20 cellular contexts compared by ENCODE assay signal in the genomic region with DNA sequence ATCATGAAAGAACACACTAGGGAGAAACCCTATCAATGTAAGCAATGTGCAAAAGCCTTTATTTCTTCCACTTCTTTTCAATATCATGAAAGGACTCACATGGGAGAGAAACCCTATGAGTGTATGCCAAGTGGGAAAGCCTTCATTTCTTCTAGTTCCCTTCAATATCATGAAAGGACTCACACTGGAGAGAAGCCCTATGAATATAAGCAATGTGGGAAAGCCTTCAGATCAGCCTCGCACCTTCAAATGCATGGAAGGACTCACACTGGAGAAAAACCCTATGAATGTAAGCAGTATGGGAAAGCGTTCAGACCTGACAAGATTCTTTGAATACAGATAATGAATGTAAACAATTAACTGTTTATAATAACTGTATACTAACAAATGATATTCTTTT. TPM values are rescaled to one million over a fixed set of nuclear protein-coding genes. Genes with fewer than 3 reads are reported as not detected.
DNase-seq lines count a peak whose midpoint lies in the region; ATAC-seq and TF ChIP-seq lines count a peak whose summit lies in the region.
"Had no signal": no experiment of that assay in that cellular context is flagged by ENCODE, and none has a peak within 500 bp of the region (broad histone marks: within the 10 kb centered on the region; RNA-seq: fewer than 3 reads in every experiment).

No MANE protein-coding gene starts in this region.

- H3K9me3 Mint-ChIP-seq in CD8-positive, alpha-beta T cell: peaks cover 40% of the 10 kb centered on the region

- peak overlapping the region; percentile 21 for H3K4me3 ChIP-seq in CD8-positive, alpha-beta T cell (ENCODE audit: low read depth, low read length)
- H3K4me3 ChIP-seq in adipocyte (ENCODE audit: low read length) (peak overlapping the region; percentile 62), hepatocyte (peak overlapping the region; percentile 8), Peyer's patch (no peak overlapping the region), right atrium auricular region (no peak overlapping the region)
- H3K4me3 ChIP-seq: GM12878, GM23338, HAP-1 had no signal

- intact Hi-C loops in CD8-positive, alpha-beta T cell (cut with DNase I, micrococcal nuclease): no loop called here

- no peaks in the 10 kb centered on the region for H3K4me1 ChIP-seq in CD8-positive, alpha-beta T cell (ENCODE audit: insufficient read depth, low read length)
- H3K4me1 ChIP-seq in adipocyte (ENCODE audit: control insufficient read depth, insufficient read depth, low read length) (no peaks in the 10 kb centered on the region), hepatocyte (ENCODE audit: insufficient read depth) (no peaks in the 10 kb centered on the region), Peyer's patch (peaks cover 0 to 5% (median 0%) of the 10 kb centered on the region in 4 donors), right atrium auricular region (no peaks in the 10 kb centered on the region)
- H3K4me1 ChIP-seq: HAP-1 had no signal

- H3K27ac Mint-ChIP-seq in CD8-positive, alpha-beta T cell: no peak overlapping the region
- H3K27ac Mint-ChIP-seq: GM23338 had no signal

- no peak for TF ChIP-seq POLR2A in Peyer's patch (IDR thresholded peaks at IDR 0.05)

- no peak overlapping the region for H3K27ac ChIP-seq in CD8-positive, alpha-beta T cell (ENCODE audit: low read depth, low read length)
- H3K27ac ChIP-seq in hepatocyte (no peak overlapping the region), Peyer's patch (no peak overlapping the region), right atrium auricular region (no peak overlapping the region)

- H3K79me2 ChIP-seq in hepatocyte: no peaks in the 10 kb centered on the region

- H4K20me1 ChIP-seq in hepatocyte (ENCODE audit: insufficient read depth, poor library complexity, severe bottlenecking): no peaks in the 10 kb centered on the region

- ATAC-seq in CD8-positive, alpha-beta T cell: no peak
- ATAC-seq: GM12878, GM23338, Panc1 had no signal

- H3K9me2 ChIP-seq in hepatocyte (replicated peaks; ENCODE audit: insufficient read depth): no peaks in the 10 kb centered on the region

- no peaks in the 10 kb centered on the region for H3K27me3 Mint-ChIP-seq in CD8-positive, alpha-beta T cell (ENCODE audit: low read depth)

- H3K36me3 ChIP-seq in CD8-positive, alpha-beta T cell (ENCODE audit: insufficient read depth, low read length): peaks cover 34% of the 10 kb centered on the region
- peaks cover 64% of the 10 kb centered on the region for H3K36me3 ChIP-seq in adipocyte (ENCODE audit: control insufficient read depth, insufficient read depth, low read length, severe bottlenecking)
- peaks cover 24% of the 10 kb centered on the region for H3K36me3 ChIP-seq in hepatocyte (replicated peaks; ENCODE audit: insufficient read depth, low read depth)
- H3K36me3 ChIP-seq in Peyer's patch: peaks cover 0 to 59% (median 18%) of the 10 kb centered on the region in 3 donors
- H3K36me3 ChIP-seq in right atrium auricular region: peaks cover 40% of the 10 kb centered on the region

- no peak overlapping the region for H2AFZ ChIP-seq in hepatocyte
- H2AFZ ChIP-seq: GM23338 had no signal

- no peaks in the 10 kb centered on the region for H3K27me3 ChIP-seq in CD8-positive, alpha-beta T cell (ENCODE audit: insufficient read depth, low read length)
- no peaks in the 10 kb centered on the region for H3K27me3 ChIP-seq in adipocyte (replicated peaks; ENCODE audit: control insufficient read depth, insufficient read depth, low read length)
- no peaks in the 10 kb centered on the region for H3K27me3 ChIP-seq in hepatocyte
- H3K27me3 ChIP-seq in Peyer's patch: no peaks in the 10 kb centered on the region
- no peaks in the 10 kb centered on the region for H3K27me3 ChIP-seq in right atrium auricular region

- no peaks in the 10 kb centered on the region for H3K4me1 Mint-ChIP-seq in CD8-positive, alpha-beta T cell (ENCODE audit: low read depth)
- H3K4me1 Mint-ChIP-seq: GM23338 had no signal

- CTCF ChIA-PET in CD8-positive, alpha-beta T cell (lab: Charles Lee): no interaction called here

- H3K9me3 ChIP-seq in CD8-positive, alpha-beta T cell (ENCODE audit: low read length): peaks cover 48% of the 10 kb centered on the region
- H3K9me3 ChIP-seq in adipocyte (ENCODE audit: control insufficient read depth, low read length): peaks cover 85% of the 10 kb centered on the region
- H3K9me3 ChIP-seq in hepatocyte (ENCODE audit: low read depth): peaks cover 50% of the 10 kb centered on the region
- H3K9me3 ChIP-seq in Peyer's patch: peaks cover 0 to 63% (median 13%) of the 10 kb centered on the region in 4 donors
- peaks cover 13 to 42% of the 10 kb centered on the region in 2 donors for H3K9me3 ChIP-seq in right atrium auricular region

- no peak overlapping the region for H3K4me3 Mint-ChIP-seq in CD8-positive, alpha-beta T cell
- H3K4me3 Mint-ChIP-seq: GM23338 had no signal

- no peak for TF ChIP-seq CTCF in CD8-positive, alpha-beta T cell (IDR thresholded peaks at IDR 0.05)
- no peak for TF ChIP-seq CTCF in hepatocyte (IDR thresholded peaks at IDR 0.05; ENCODE audit: poor library complexity)
- TF ChIP-seq CTCF in Peyer's patch (IDR thresholded peaks at IDR 0.05): no peak
- TF ChIP-seq CTCF in right atrium auricular region (IDR thresholded peaks at IDR 0.05): no peak

- no peak overlapping the region for H3K9ac ChIP-seq in adipocyte (ENCODE audit: low read length)

- no peak overlapping the region for H3K4me2 ChIP-seq in hepatocyte
- H3K4me2 ChIP-seq: GM23338 had no signal

- DNase-seq in CD8-positive, alpha-beta T cell: no peak
- DNase-seq in adipocyte (ENCODE audit: low read depth) (no peak), hepatocyte (ENCODE audit: low spot score) (no peak), Peyer's patch (no peak), right atrium auricular region (ENCODE audit: low spot score) (no peak)
- DNase-seq: Karpas-422, NCI-H1092, NCI-H1417 treated with DMSO at 0.1 percent for 48 hours, NCI-H1694 treated with DMSO at 0.1 percent for 48 hours, NCI-H2081, NCI-H2171, NCI-H226, NCI-H510A, NCI-H69, SHP77 treated with DMSO at 0.1 percent for 48 hours had no signal

- POLR2A ChIA-PET in CD8-positive, alpha-beta T cell (lab: Charles Lee): interaction anchor here (0.6 kb wide), 1 partner anchor 11 kb away, joined by 3 read pairs; no protein-coding TSS in a partner anchor

- 94% methylated on average over 2 of the region's 2 CpGs for WGBS in hepatocyte (ENCODE audit: low lambda C conversion rate, missing lambda C conversion rate)

- H3K36me3 Mint-ChIP-seq in CD8-positive, alpha-beta T cell: peaks cover 59% of the 10 kb centered on the region

RNA-seq across cellular contexts. Expression of a gene that starts 15.0 kb away (rescaled TPM):
- 1 to 10 TPM; 6.2 to 7.9 TPM for total RNA-seq in CD8-positive, alpha-beta T cell
- total RNA-seq in hepatocyte (3.8 and 4.6 TPM in 2 replicates), Peyer's patch (10 to 100 TPM; 11.6 to 30.5 (median 23.4) TPM), right atrium auricular region (1 to 10 TPM; 2.6 to 4.6 TPM)
- 2.3 and 2.6 TPM in 2 replicates for polyA plus RNA-seq in hepatocyte
- total RNA-seq: A172 had no signal

RNA-seq across cellular contexts. Expression of a gene that starts 19.5 kb away (rescaled TPM):
- total RNA-seq in CD8-positive, alpha-beta T cell: 1 to 10 TPM; 6.4 to 7.9 TPM
- total RNA-seq in hepatocyte (13.6 and 17.0 TPM in 2 replicates), Peyer's patch (10 to 100 TPM; 28.0 to 87.2 (median 40.7) TPM), right atrium auricular region (1 to 10 TPM; 3.4 to 4.5 TPM)
- polyA plus RNA-seq in hepatocyte: 1.9 and 3.0 TPM in 2 replicates

RNA-seq across cellular contexts. Expression of a gene that starts 35.2 kb away (rescaled TPM):
- total RNA-seq in CD8-positive, alpha-beta T cell: under 1 TPM; 0.43 to 0.89 TPM
- total RNA-seq in hepatocyte: 2.9 and 4.8 TPM in 2 replicates
- 0.95 and 2.0 TPM in 2 replicates for polyA plus RNA-seq in hepatocyte
- 1 to 10 TPM; 1.1 to 1.9 (median 1.4) TPM for total RNA-seq in Peyer's patch
- 1 to 10 TPM; 1.6 to 6.2 TPM for total RNA-seq in right atrium auricular region
- total RNA-seq: A172 had no signal

RNA-seq across cellular contexts. Expression of a gene that starts 54.0 kb away (rescaled TPM):
- 1 to 10 TPM; 1.7 to 2.0 TPM for total RNA-seq in CD8-positive, alpha-beta T cell
- 24.6 and 51.7 TPM in 2 replicates for total RNA-seq in hepatocyte
- 13.7 and 13.8 TPM in 2 replicates for polyA plus RNA-seq in hepatocyte
- total RNA-seq in Peyer's patch: 10 to 100 TPM in 3 of 4 donors, 1 to 10 TPM in 1; 8.9 to 19.8 (median 14.5) TPM
- total RNA-seq in right atrium auricular region: 1 to 10 TPM; 4.2 to 6.3 TPM
- total RNA-seq: A172 had no signal

Comparison
In these comparisons a context has a peak if more than half of its experiments do, and no peak if none do; other contexts are left out.
1. H3K4me3 ChIP-seq: peak in CD8-positive, alpha-beta T cell (single experiment), adipocyte (single experiment) and hepatocyte (single experiment); none in Peyer's patch (0 of 4) and right atrium auricular region (0 of 2).